26 cellular contexts compared by ENCODE assay signal in genomic region chr18:36249392-36249791, GRCh38. TPM values are rescaled to one million over a fixed set of nuclear protein-coding genes. Genes with fewer than 3 reads are reported as not detected.
"Had no signal": no experiment of that assay in that cellular context is flagged by ENCODE, and none has a peak within 500 bp of the region (broad histone marks: within the 10 kb centered on the region; RNA-seq: fewer than 3 reads in every experiment).

No MANE protein-coding gene starts in this region.

- H3K4me1 Mint-ChIP-seq: activated naive CD4-positive, alpha-beta T cell treated with anti-CD3 and anti-CD28 coated beads, Interleukin-2, amount 50 U/mL, for 24 hours; activated naive CD8-positive, alpha-beta T cell treated with anti-CD3 and anti-CD28 coated beads, Interleukin-2, amount 50 U/mL, for 24 hours; stimulated activated effector memory CD8-positive, alpha-beta T cell treated with anti-CD3 and anti-CD28 coated beads, Interleukin-12 subunit alpha, Interleukin-12 subunit beta, amount 100 ng/mL, for 72 hours; stimulated activated naive CD8-positive, alpha-beta T cell treated with anti-CD3 and anti-CD28 coated beads, Interleukin-15, amount 100 ng/mL, for 72 hours had no signal

- H3K9me3 ChIP-seq: breast epithelium, prostate gland had no signal

- DNase-seq: activated CD4-positive, alpha-beta T cell treated with anti-CD3 and anti-CD28 coated beads for 1 hour; activated CD4-positive, alpha-beta T cell treated with anti-CD3 and anti-CD28 coated beads, Interleukin-2, amount 50 U/mL, for 1 hour; activated CD8-positive, alpha-beta T cell treated with anti-CD3 and anti-CD28 coated beads for 36 hours; activated naive CD8-positive, alpha-beta T cell treated with anti-CD3 and anti-CD28 coated beads, Interleukin-2, amount 50 U/mL, for 24 hours; activated T-cell treated with anti-CD3 and anti-CD28 coated beads, Interleukin-2, amount 50 U/mL, for 48 hours; amygdala; central memory CD4-positive, alpha-beta T cell; foreskin fibroblast; heart left ventricle; sigmoid colon; small intestine; stimulated activated CD4-positive, alpha-beta T cell treated with anti-CD3 and anti-CD28 coated beads, Interleukin-4, amount 100 ng/mL, for 24 hours; stimulated activated naive CD8-positive, alpha-beta T cell treated with anti-CD3 and anti-CD28 coated beads, Interleukin-15, amount 100 ng/mL, for 72 hours; substantia nigra; T1000; uterus had no signal

- FAIRE-seq: endothelial cell of umbilical vein, small intestine had no signal

- H3K27me3 ChIP-seq: breast epithelium, heart left ventricle, sigmoid colon, uterus had no signal

- H3K4me3 ChIP-seq: breast epithelium, heart left ventricle, prostate gland, sigmoid colon, uterus had no signal

- H3K27ac ChIP-seq: breast epithelium, heart left ventricle, prostate gland, sigmoid colon, uterus had no signal

- H3K36me3 ChIP-seq: breast epithelium, heart left ventricle, prostate gland, sigmoid colon, uterus had no signal

- H3K9me3 Mint-ChIP-seq: activated naive CD8-positive, alpha-beta T cell treated with anti-CD3 and anti-CD28 coated beads, Interleukin-2, amount 50 U/mL, for 24 hours; natural killer cell treated with Interleukin-12 subunit alpha and Interleukin-12 subunit beta and Interleukin-15 and Interleukin-18, amount 100 ng/mL, for 72 hours had no signal

- ATAC-seq: activated CD8-positive, alpha-beta T cell treated with anti-CD3 and anti-CD28 coated beads for 36 hours; activated naive CD8-positive, alpha-beta T cell treated with anti-CD3 and anti-CD28 coated beads, Interleukin-2, amount 50 U/mL, for 24 hours; heart left ventricle; natural killer cell treated with Interleukin-12 subunit alpha and Interleukin-12 subunit beta and Interleukin-15 and Interleukin-18, amount 100 ng/mL, for 72 hours; stimulated activated effector memory CD8-positive, alpha-beta T cell treated with anti-CD3 and anti-CD28 coated beads, Interleukin-12 subunit alpha, Interleukin-12 subunit beta, amount 100 ng/mL, for 72 hours; stimulated activated naive CD8-positive, alpha-beta T cell treated with anti-CD3 and anti-CD28 coated beads, Interleukin-15, amount 100 ng/mL, for 72 hours had no signal

- H3K36me3 Mint-ChIP-seq: activated naive CD4-positive, alpha-beta T cell treated with anti-CD3 and anti-CD28 coated beads, Interleukin-2, amount 50 U/mL, for 24 hours; stimulated activated effector memory CD8-positive, alpha-beta T cell treated with anti-CD3 and anti-CD28 coated beads, Interleukin-12 subunit alpha, Interleukin-12 subunit beta, amount 100 ng/mL, for 72 hours had no signal

- H3K4me1 ChIP-seq: breast epithelium, heart left ventricle, prostate gland, sigmoid colon, uterus had no signal

- H3K27ac Mint-ChIP-seq: activated CD8-positive, alpha-beta T cell treated with anti-CD3 and anti-CD28 coated beads for 36 hours; activated naive CD4-positive, alpha-beta T cell treated with anti-CD3 and anti-CD28 coated beads, Interleukin-2, amount 50 U/mL, for 24 hours; activated naive CD8-positive, alpha-beta T cell treated with anti-CD3 and anti-CD28 coated beads, Interleukin-2, amount 50 U/mL, for 24 hours; activated T-helper 2 cell treated with anti-CD3 and anti-CD28 coated beads, Interferon-gamma antibody, Interleukin-2, Interleukin-4, amounts not matched to agents 10 μg/mL and 5 μg/mL and 100 μg/mL, durations not matched to agents 14 hours and 24 hours and 36 hours; memory B cell; natural killer cell treated with Interleukin-12 subunit alpha and Interleukin-12 subunit beta and Interleukin-15 and Interleukin-18, amount 100 ng/mL, for 72 hours; stimulated activated effector memory CD8-positive, alpha-beta T cell treated with anti-CD3 and anti-CD28 coated beads, Interleukin-12 subunit alpha, Interleukin-12 subunit beta, amount 100 ng/mL, for 72 hours; stimulated activated naive CD8-positive, alpha-beta T cell treated with anti-CD3 and anti-CD28 coated beads, Interleukin-15, amount 100 ng/mL, for 72 hours; type B pancreatic cell had no signal

- H3K27me3 Mint-ChIP-seq: type B pancreatic cell had no signal

- H3K4me3 Mint-ChIP-seq: activated CD8-positive, alpha-beta T cell treated with anti-CD3 and anti-CD28 coated beads for 36 hours; activated naive CD4-positive, alpha-beta T cell treated with anti-CD3 and anti-CD28 coated beads, Interleukin-2, amount 50 U/mL, for 24 hours; activated naive CD8-positive, alpha-beta T cell treated with anti-CD3 and anti-CD28 coated beads, Interleukin-2, amount 50 U/mL, for 24 hours; memory B cell; natural killer cell treated with Interleukin-12 subunit alpha and Interleukin-12 subunit beta and Interleukin-15 and Interleukin-18, amount 100 ng/mL, for 72 hours; stimulated activated effector memory CD8-positive, alpha-beta T cell treated with anti-CD3 and anti-CD28 coated beads, Interleukin-12 subunit alpha, Interleukin-12 subunit beta, amount 100 ng/mL, for 72 hours; stimulated activated naive CD8-positive, alpha-beta T cell treated with anti-CD3 and anti-CD28 coated beads, Interleukin-15, amount 100 ng/mL, for 72 hours; type B pancreatic cell had no signal

RNA-seq across cellular contexts. Expression of gene FHOD3, which starts 48.1 kb away (rescaled TPM):
- total RNA-seq: activated CD8-positive, alpha-beta T cell treated with anti-CD3 and anti-CD28 coated beads for 36 hours; activated T-helper 2 cell treated with anti-CD3 and anti-CD28 coated beads, Interferon-gamma antibody, Interleukin-2, Interleukin-4, amounts not matched to agents 10 μg/mL and 5 μg/mL and 100 μg/mL, durations not matched to agents 14 hours and 24 hours and 36 hours; mononuclear cell; natural killer cell treated with Interleukin-12 subunit alpha and Interleukin-12 subunit beta and Interleukin-15 and Interleukin-18, amount 100 ng/mL, for 72 hours had no signal
